Comparison of ENCODE assay signal across 8 cellular contexts in the genomic region with DNA sequence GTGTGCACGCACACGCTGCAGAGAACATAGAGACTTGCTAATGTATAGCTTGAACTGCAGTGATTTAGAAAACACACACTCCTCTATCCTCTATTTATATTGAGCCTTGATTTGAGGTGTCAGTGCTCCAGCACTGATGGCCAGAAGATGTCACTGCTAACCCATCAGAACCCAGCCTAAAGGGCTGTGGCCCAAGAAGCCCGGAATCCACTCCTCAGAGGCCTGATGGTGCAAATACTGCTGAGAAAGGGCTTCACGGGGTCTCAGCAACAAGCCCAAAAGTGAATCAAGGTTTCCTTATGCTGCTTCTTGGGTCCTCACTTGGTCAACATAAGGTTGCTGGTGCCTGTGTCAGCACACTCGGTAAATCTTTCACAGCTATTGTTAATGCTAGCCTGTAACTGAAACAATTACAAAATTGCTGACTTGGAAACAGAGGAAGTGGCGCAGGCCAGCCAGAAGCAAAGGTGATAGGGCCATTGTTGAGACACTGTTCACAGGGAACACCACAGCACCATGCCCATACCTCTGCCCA.
A peak's percentile ranks its signal among the peaks of the same experiment; 100 is the strongest.
DNase-seq lines count a peak whose midpoint lies in the region; TF ChIP-seq lines count a peak whose summit lies in the region.

No MANE protein-coding gene starts in this region.

- H3K4me3 Mint-ChIP-seq in T-helper 2 cell treated with Interferon-gamma antibody and Interleukin-4, amounts not matched to agents 5 μg/mL and 100 μg/mL, for 36 hours = no peak overlapping the region
- no peak overlapping the region for H3K4me3 Mint-ChIP-seq in MCF 10A (ENCODE audit: unreplicated experiment)

- peak; percentile 82 for TF ChIP-seq CTCF in MCF 10A (IDR thresholded peaks at IDR 0.05; ENCODE audit: unreplicated experiment)

- DNase-seq in NCI-H1417 (lab: John Stamatoyannopoulos, UW) (peak; percentile 29 to 76 (median 59)), NCI-H1417 treated with DMSO at 0.1 percent for 48 hours (lab: John Stamatoyannopoulos, UW) (no peak), Kasumi-1 (lab: John Stamatoyannopoulos, UW) (peak; percentile 23 to 63), MCF 10A (ENCODE audit: unreplicated experiment) (peak; percentile 62), iPS-NIHi7 (ENCODE audit: extremely low spot score) (peak; percentile 77), NCI-H1048 (lab: John Stamatoyannopoulos, UW) (no peak)
- peak; percentile 23 for DNase-seq in T-helper 2 cell treated with Interferon-gamma antibody and Interleukin-4, amounts not matched to agents 5 μg/mL and 100 μg/mL, for 36 hours (ENCODE audit: low spot score)
- DNase-seq in stimulated activated CD4-positive, alpha-beta T cell treated with anti-CD3 and anti-CD28 coated beads, Interleukin-12 subunit alpha, Interleukin-12 subunit beta, amount 100 ng/mL, for 4 hours = peak; percentile 14

- POLR2A ChIA-PET in MCF 10A (lab: Yijun Ruan, JAX) = interaction anchor here (0.6 to 0.7 kb wide), 2 partner anchors 59 to 403 kb away, joined by 3 to 5 read pairs; no protein-coding TSS in a partner anchor

- BruUV-seq in MCF 10A (replicated peaks; lab: Mats Ljungman, UMichigan) = no TSS peak

- no peaks in the 10 kb centered on the region for H3K27me3 Mint-ChIP-seq in T-helper 2 cell treated with Interferon-gamma antibody and Interleukin-4, amounts not matched to agents 5 μg/mL and 100 μg/mL, for 36 hours (ENCODE audit: low read depth)
- no peaks in the 10 kb centered on the region for H3K27me3 Mint-ChIP-seq in MCF 10A (ENCODE audit: insufficient read depth, unreplicated experiment)

- CTCF ChIA-PET in MCF 10A (lab: Yijun Ruan, JAX) = interaction anchor here (0.6 to 6.8 kb wide), 49 partner anchors 9 to 592 kb away, joined by 3 to 123 read pairs (median 4); no protein-coding TSS in a partner anchor

- H3K4me1 Mint-ChIP-seq in T-helper 2 cell treated with Interferon-gamma antibody and Interleukin-4, amounts not matched to agents 5 μg/mL and 100 μg/mL, for 36 hours (ENCODE audit: low read depth) = peaks cover 12% of the 10 kb centered on the region
- H3K4me1 Mint-ChIP-seq in MCF 10A (ENCODE audit: insufficient read depth, unreplicated experiment) = no peaks in the 10 kb centered on the region

- intact Hi-C loops in MCF 10A (cut with micrococcal nuclease) = loop anchor here (1.0 to 5.0 kb wide), 5 partner anchors 155 to 590 kb away; a partner anchor contains a TSS

- H3K27ac Mint-ChIP-seq in T-helper 2 cell treated with Interferon-gamma antibody and Interleukin-4, amounts not matched to agents 5 μg/mL and 100 μg/mL, for 36 hours = peak overlapping the region; percentile 67
- no peak overlapping the region for H3K27ac Mint-ChIP-seq in MCF 10A (ENCODE audit: low read depth, unreplicated experiment)

- H3K9me3 Mint-ChIP-seq in T-helper 2 cell treated with Interferon-gamma antibody and Interleukin-4, amounts not matched to agents 5 μg/mL and 100 μg/mL, for 36 hours = no peaks in the 10 kb centered on the region
- no peaks in the 10 kb centered on the region for H3K9me3 Mint-ChIP-seq in MCF 10A (ENCODE audit: unreplicated experiment)

- peaks cover 55% of the 10 kb centered on the region for H3K36me3 Mint-ChIP-seq in T-helper 2 cell treated with Interferon-gamma antibody and Interleukin-4, amounts not matched to agents 5 μg/mL and 100 μg/mL, for 36 hours (ENCODE audit: low read depth)
- peaks cover 23% of the 10 kb centered on the region for H3K36me3 Mint-ChIP-seq in MCF 10A (ENCODE audit: insufficient read depth, unreplicated experiment)

Comparison
In these comparisons a context has a peak if more than half of its experiments do, and no peak if none do; other contexts are left out.
1. DNase-seq: peak in NCI-H1417 (3 of 3), Kasumi-1 (2 of 2), T-helper 2 cell treated with Interferon-gamma antibody and Interleukin-4, amounts not matched to agents 5 μg/mL and 100 μg/mL, for 36 hours (single experiment), MCF 10A (single experiment), iPS-NIHi7 (single experiment) and stimulated activated CD4-positive, alpha-beta T cell treated with anti-CD3 and anti-CD28 coated beads, Interleukin-12 subunit alpha, Interleukin-12 subunit beta, amount 100 ng/mL, for 4 hours (single experiment); none in NCI-H1417 treated with DMSO at 0.1 percent for 48 hours (single experiment) and NCI-H1048 (single experiment).